In the genomic region with DNA sequence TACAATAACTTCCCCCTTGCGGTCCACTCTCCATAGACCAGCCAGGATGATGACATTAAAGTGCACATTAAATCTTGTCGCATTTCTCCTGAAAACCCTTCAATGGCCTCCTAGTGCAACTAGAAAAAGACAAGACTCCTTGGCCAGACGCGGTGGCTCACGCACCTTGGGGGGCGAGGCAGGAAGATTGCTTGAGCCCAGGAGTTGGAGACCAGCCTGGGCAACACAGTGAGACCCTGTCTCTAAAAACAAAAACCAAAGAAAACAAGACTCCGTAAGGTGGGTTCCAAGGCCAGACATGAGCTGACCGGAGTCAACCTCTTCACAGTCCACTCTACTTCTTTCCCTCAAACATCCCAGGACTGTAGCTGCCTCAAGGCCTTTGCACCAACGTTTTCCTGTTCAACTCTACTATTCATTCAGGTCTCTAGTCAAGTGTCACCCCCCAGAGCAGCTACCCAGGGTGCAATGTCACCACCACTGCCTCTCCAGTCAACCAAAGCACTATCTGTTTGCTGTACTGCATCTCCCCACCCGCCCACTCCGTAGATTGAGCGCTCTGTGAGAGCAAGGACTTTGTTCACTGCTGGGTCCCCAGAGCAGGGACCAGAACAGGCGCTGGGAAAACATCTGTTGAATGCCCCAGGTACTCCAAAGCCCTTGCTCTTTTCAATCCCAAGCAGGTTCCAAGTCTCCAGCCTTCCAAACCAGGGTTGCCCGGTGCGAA, we compare ENCODE assay signal across 1 cellular context.
TF ChIP-seq lines count a peak whose summit lies in the region.

No MANE protein-coding gene starts in this region.

TF ChIP-seq in IMR-90, 13 proteins besides CTCF, POLR2A, EP300 and RAD21:
- TF ChIP-seq NFE2L2 (IDR thresholded peaks at IDR 0.05; ENCODE audit: low read depth, low read length) (no peak), SMC3 (IDR thresholded peaks at IDR 0.05; ENCODE audit: low read depth, low read length) (no peak)
TF ChIP-seq in IMR-90: peak in this region for 0.
